ENCODE assay signal across 9 cellular contexts in the genomic region with DNA sequence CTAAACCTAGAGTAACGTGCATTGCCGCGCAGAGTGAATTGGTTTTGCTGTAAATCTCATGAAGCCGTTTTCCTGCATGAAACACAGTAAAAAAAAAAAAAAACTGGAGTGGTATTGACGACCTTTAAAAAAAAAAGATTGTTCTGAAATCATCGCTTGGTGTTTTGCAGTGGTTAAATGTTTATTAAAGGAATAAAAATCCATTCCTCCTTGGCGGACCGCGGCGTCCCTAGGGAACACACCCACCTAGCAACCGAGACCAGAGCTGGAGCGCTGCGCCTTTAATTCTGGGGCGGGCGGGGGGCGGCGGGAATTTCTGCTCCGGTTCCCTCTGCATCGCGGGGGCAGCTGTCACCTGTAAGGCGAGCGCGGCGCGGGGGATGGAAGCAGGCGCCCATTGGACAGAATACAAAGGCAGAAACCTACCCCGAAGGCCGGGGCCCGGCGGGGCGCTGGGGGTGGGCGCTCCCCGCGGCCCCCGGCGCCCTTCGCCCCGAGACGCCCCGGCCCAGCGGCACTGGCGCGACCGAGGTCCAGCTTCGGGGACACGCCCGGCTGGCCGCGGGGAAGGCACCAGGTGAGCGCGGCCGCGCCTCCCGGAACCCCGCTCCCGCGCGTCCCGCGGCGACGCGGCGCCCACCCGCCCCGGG. TPM values are rescaled to one million over a fixed set of nuclear protein-coding genes. Genes with fewer than 3 reads are reported as not detected.
DNase-seq lines count a peak whose midpoint lies in the region; ATAC-seq and TF ChIP-seq lines count a peak whose summit lies in the region.
"Had no signal": no experiment of that assay in that cellular context is flagged by ENCODE, and none has a peak within 500 bp of the region (broad histone marks: within the 10 kb centered on the region; RNA-seq: fewer than 3 reads in every experiment).

Gene SOWAHA, plus strand, starts transcription at position 354 of the 650 bp plus-strand sequence. CDS start 320 bp downstream, outside the sequence.

- peak; percentile 26 for ATAC-seq in HG03432 (IDR thresholded peaks at IDR 0.05; ENCODE audit: unreplicated experiment)
- ATAC-seq in GM19463 (IDR thresholded peaks at IDR 0.05; ENCODE audit: unreplicated experiment): no peak

- H3K4me1 ChIP-seq in iPS-15b (ENCODE audit: control insufficient read depth, insufficient read depth, low read length): no peaks in the 10 kb centered on the region

- no peak within 1 kb of the TSS for H3K27ac Mint-ChIP-seq in CD14-positive monocyte
- H3K27ac Mint-ChIP-seq in activated T-helper 2 cell treated with anti-CD3 and anti-CD28 coated beads, Interferon-gamma antibody, Interleukin-2, Interleukin-4, amounts not matched to agents 10 μg/mL and 5 μg/mL and 100 μg/mL, durations not matched to agents 14 hours and 24 hours and 36 hours: no peak within 1 kb of the TSS

- no peak for DNase-seq in CD14-positive monocyte (ENCODE audit: low spot score)
- no peak for DNase-seq in activated T-helper 2 cell treated with anti-CD3 and anti-CD28 coated beads, Interferon-gamma antibody, Interleukin-2, Interleukin-4, amounts not matched to agents 10 μg/mL and 5 μg/mL and 100 μg/mL, durations not matched to agents 14 hours and 24 hours and 36 hours (ENCODE audit: low spot score)
- DNase-seq in AG08396 (ENCODE audit: low spot score): no peak
- DNase-seq in NCI-H446 (lab: John Stamatoyannopoulos, UW): no peak

- peaks cover 66 to 74% (median 67%) of the 10 kb centered on the region in 3 donors for H3K27me3 Mint-ChIP-seq in CD14-positive monocyte (ENCODE audit: low read depth in 3 of 3)
- H3K27me3 Mint-ChIP-seq in activated T-helper 2 cell treated with anti-CD3 and anti-CD28 coated beads, Interferon-gamma antibody, Interleukin-2, Interleukin-4, amounts not matched to agents 10 μg/mL and 5 μg/mL and 100 μg/mL, durations not matched to agents 14 hours and 24 hours and 36 hours (ENCODE audit: low read depth): peaks cover 68% of the 10 kb centered on the region

- no peak for TF ChIP-seq CTCF in CD14-positive monocyte (IDR thresholded peaks at IDR 0.05)

- intact Hi-C loops in CD14-positive monocyte (cut with micrococcal nuclease): loop anchor here in 1 of 2 donors (10.0 kb wide), 1 partner anchor 308 kb away; no protein-coding TSS in a partner anchor
- intact Hi-C loops in activated T-helper 2 cell treated with anti-CD3 and anti-CD28 coated beads, Interferon-gamma antibody, Interleukin-2, Interleukin-4, amounts not matched to agents 10 μg/mL and 5 μg/mL and 100 μg/mL, durations not matched to agents 14 hours and 24 hours and 36 hours (cut with micrococcal nuclease): no loop called here

- H3K36me3 Mint-ChIP-seq in CD14-positive monocyte: peaks cover 6 to 14% of the 10 kb centered on the region in 2 donors
- H3K36me3 Mint-ChIP-seq in activated T-helper 2 cell treated with anti-CD3 and anti-CD28 coated beads, Interferon-gamma antibody, Interleukin-2, Interleukin-4, amounts not matched to agents 10 μg/mL and 5 μg/mL and 100 μg/mL, durations not matched to agents 14 hours and 24 hours and 36 hours (ENCODE audit: low read depth): no peaks in the 10 kb centered on the region

- peaks cover 14% of the 10 kb centered on the region for H3K4me1 Mint-ChIP-seq in CD14-positive monocyte
- H3K4me1 Mint-ChIP-seq in activated T-helper 2 cell treated with anti-CD3 and anti-CD28 coated beads, Interferon-gamma antibody, Interleukin-2, Interleukin-4, amounts not matched to agents 10 μg/mL and 5 μg/mL and 100 μg/mL, durations not matched to agents 14 hours and 24 hours and 36 hours (ENCODE audit: low read depth): peaks cover 10% of the 10 kb centered on the region

- peaks cover 74% of the 10 kb centered on the region for H3K27me3 ChIP-seq in iPS-15b (ENCODE audit: control insufficient read depth, insufficient read depth, low read length)

- no peak within 1 kb of the TSS for H3K9ac ChIP-seq in iPS-15b (ENCODE audit: low read depth, low read length)

- no peaks in the 10 kb centered on the region for H3K36me3 ChIP-seq in iPS-15b (ENCODE audit: control insufficient read depth, insufficient read depth, low read length)

- H3K4me3 ChIP-seq in iPS-15b (ENCODE audit: low read depth, low read length): peak within 1 kb of the TSS; percentile 39
- H3K4me3 ChIP-seq in skin epidermis: peak within 1 kb of the TSS; percentile 1 to 34 (median 23)

- H3K9me3 ChIP-seq in iPS-15b (ENCODE audit: control insufficient read depth, insufficient read depth, low read length): peaks cover 7% of the 10 kb centered on the region

- H3K9me3 Mint-ChIP-seq in CD14-positive monocyte: peaks cover 0 to 19% (median 9%) of the 10 kb centered on the region in 7 donors
- no peaks in the 10 kb centered on the region for H3K9me3 Mint-ChIP-seq in activated T-helper 2 cell treated with anti-CD3 and anti-CD28 coated beads, Interferon-gamma antibody, Interleukin-2, Interleukin-4, amounts not matched to agents 10 μg/mL and 5 μg/mL and 100 μg/mL, durations not matched to agents 14 hours and 24 hours and 36 hours

- no peak within 1 kb of the TSS for H3K27ac ChIP-seq in skin epidermis

- peak within 1 kb of the TSS; percentile 64 to 74 for H3K4me3 Mint-ChIP-seq in CD14-positive monocyte
- H3K4me3 Mint-ChIP-seq in activated T-helper 2 cell treated with anti-CD3 and anti-CD28 coated beads, Interferon-gamma antibody, Interleukin-2, Interleukin-4, amounts not matched to agents 10 μg/mL and 5 μg/mL and 100 μg/mL, durations not matched to agents 14 hours and 24 hours and 36 hours (ENCODE audit: low read depth): peak within 1 kb of the TSS; percentile 74

RNA-seq across cellular contexts. Expression of gene SOWAHA, which starts in this region (rescaled TPM):
- not detected for polyA plus RNA-seq in CD14-positive monocyte
- total RNA-seq in activated T-helper 2 cell treated with anti-CD3 and anti-CD28 coated beads, Interferon-gamma antibody, Interleukin-2, Interleukin-4, amounts not matched to agents 10 μg/mL and 5 μg/mL and 100 μg/mL, durations not matched to agents 14 hours and 24 hours and 36 hours: 0.28 and 0.32 TPM in 2 replicates
- total RNA-seq: pulmonary artery endothelial cell had no signal
